In genomic region chr3:37863552-37863865, GRCh38 we compare ENCODE assay signal across 1 cellular context.
TF ChIP-seq lines count a peak whose summit lies in the region.

No MANE protein-coding gene starts in this region.

TF ChIP-seq in neural cell, 6 proteins besides CTCF, POLR2A, EP300 and RAD21 (continued from another document):
- TF ChIP-seq REST (IDR thresholded peaks at IDR 0.05; ENCODE audit: borderline replicate concordance), result no peak
- no peak for TF ChIP-seq EZH2 (IDR thresholded peaks at IDR 0.05; ENCODE audit: borderline replicate concordance, insufficient read depth, low read length, poor library complexity, severe bottlenecking)
- no peak for TF ChIP-seq MXI1 (conservative IDR thresholded peaks at IDR 0.05; ENCODE audit: poor library complexity, severe bottlenecking)
- TF ChIP-seq POLR2AphosphoS5 (IDR thresholded peaks at IDR 0.05), result no peak
- no peak for TF ChIP-seq TAF1 (IDR thresholded peaks at IDR 0.05; ENCODE audit: low read depth)
